ENCODE assay signal across 8 cellular contexts in the genomic region with DNA sequence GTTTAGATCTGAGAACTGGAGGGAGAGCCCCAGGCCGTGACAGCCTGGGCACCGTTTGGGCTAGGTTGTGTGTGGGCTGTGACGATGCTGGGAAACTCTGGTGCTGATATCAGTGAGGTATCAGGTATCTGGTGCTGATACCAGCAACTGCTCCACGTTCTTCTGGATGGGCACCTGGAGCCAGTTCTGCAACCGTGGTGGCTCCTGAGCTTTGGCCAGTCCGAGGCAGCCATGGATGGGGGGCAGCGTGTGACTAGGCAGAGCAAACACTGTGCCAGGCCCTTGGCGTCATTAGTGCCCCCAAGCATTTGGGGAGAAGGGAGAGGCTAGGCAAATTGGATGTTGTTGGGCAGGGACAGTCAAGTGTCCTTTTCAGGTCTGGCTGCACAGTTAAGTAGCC. TPM values are rescaled to one million over a fixed set of nuclear protein-coding genes. Genes with fewer than 3 reads are reported as not detected.
DNase-seq lines count a peak whose midpoint lies in the region; ATAC-seq and TF ChIP-seq lines count a peak whose summit lies in the region.

No MANE protein-coding gene starts in this region.

- H3K36me3 Mint-ChIP-seq in activated T-cell treated with anti-CD3 and anti-CD28 coated beads, Interleukin-2, amount 50 U/mL, for 24 hours (ENCODE audit: low read depth) = peaks cover 21% of the 10 kb centered on the region
- H3K36me3 Mint-ChIP-seq in activated naive CD8-positive, alpha-beta T cell treated with anti-CD3 and anti-CD28 coated beads, Interleukin-2, amount 10 ng/mL, durations not matched to agents 7 days and 5 days = no peaks in the 10 kb centered on the region

- H3K4me1 ChIP-seq in left lung (peaks cover 10 to 20% of the 10 kb centered on the region in 2 donors), tibial nerve (peaks cover 0 to 49% (median 19%) of the 10 kb centered on the region in 4 donors)

- peak overlapping the region; percentile 66 to 70 for H3K4me3 ChIP-seq in left lung
- peak overlapping the region; percentile 58 to 72 (median 62) for H3K4me3 ChIP-seq in tibial nerve

- H3K36me3 ChIP-seq in left lung (peaks cover 0 to 2% of the 10 kb centered on the region in 2 donors), tibial nerve (peaks cover 0 to 12% (median 0%) of the 10 kb centered on the region in 3 donors)

- intact Hi-C loops in left lung (cut with DNase I) = no loop called here

- peaks cover 37% of the 10 kb centered on the region for H3K4me1 Mint-ChIP-seq in activated T-cell treated with anti-CD3 and anti-CD28 coated beads, Interleukin-2, amount 50 U/mL, for 24 hours (ENCODE audit: low read depth)
- peaks cover 20% of the 10 kb centered on the region for H3K4me1 Mint-ChIP-seq in activated naive CD8-positive, alpha-beta T cell treated with anti-CD3 and anti-CD28 coated beads, Interleukin-2, amount 10 ng/mL, durations not matched to agents 7 days and 5 days

- no peak for TF ChIP-seq EP300 in tibial nerve (IDR thresholded peaks at IDR 0.05)

- peaks cover 15% of the 10 kb centered on the region for H3K9me3 Mint-ChIP-seq in activated T-cell treated with anti-CD3 and anti-CD28 coated beads, Interleukin-2, amount 50 U/mL, for 24 hours
- H3K9me3 Mint-ChIP-seq in activated naive CD8-positive, alpha-beta T cell treated with anti-CD3 and anti-CD28 coated beads, Interleukin-2, amount 10 ng/mL, durations not matched to agents 7 days and 5 days = peaks cover 7% of the 10 kb centered on the region

- H3K27ac Mint-ChIP-seq in activated T-cell treated with anti-CD3 and anti-CD28 coated beads, Interleukin-2, amount 50 U/mL, for 24 hours = peak overlapping the region; percentile 88
- H3K27ac Mint-ChIP-seq in activated naive CD8-positive, alpha-beta T cell treated with anti-CD3 and anti-CD28 coated beads, Interleukin-2, amount 10 ng/mL, durations not matched to agents 7 days and 5 days = peak overlapping the region; percentile 72

- WGBS in tibial nerve, 2 donors = 39 to 41% methylated on average over 8 of the region's 8 CpGs

- H3K4me3 Mint-ChIP-seq in activated T-cell treated with anti-CD3 and anti-CD28 coated beads, Interleukin-2, amount 50 U/mL, for 24 hours = peak overlapping the region; percentile 89
- peak overlapping the region; percentile 82 for H3K4me3 Mint-ChIP-seq in activated naive CD8-positive, alpha-beta T cell treated with anti-CD3 and anti-CD28 coated beads, Interleukin-2, amount 10 ng/mL, durations not matched to agents 7 days and 5 days

- no peak for DNase-seq in activated T-cell treated with anti-CD3 and anti-CD28 coated beads, Interleukin-2, amount 50 U/mL, for 24 hours
- no peak for DNase-seq in activated T-cell treated with anti-CD3 and anti-CD28 coated beads for 4 hours
- DNase-seq in activated naive CD8-positive, alpha-beta T cell treated with anti-CD3 and anti-CD28 coated beads, Interleukin-2, amount 10 ng/mL, durations not matched to agents 7 days and 5 days = no peak
- DNase-seq in left lung = peak in 1 of 2 donors; percentile 35
- DNase-seq in tibial nerve (ENCODE audit: low spot score in 2 of 2) = no peak
- no peak for DNase-seq in stimulated activated CD4-positive, alpha-beta T cell treated with anti-CD3 and anti-CD28 coated beads, Interleukin-2, amount 100 ng/mL, for 24 hours
- DNase-seq in activated gamma-delta T cell (lab: John Stamatoyannopoulos, UW) = no peak
- DNase-seq in NCI-H82 (lab: John Stamatoyannopoulos, UW) = no peak

- H3K27ac ChIP-seq in left lung = no peak overlapping the region
- H3K27ac ChIP-seq in tibial nerve = peak overlapping the region; percentile 47 to 91 (median 82)

- no peaks in the 10 kb centered on the region for H3K27me3 Mint-ChIP-seq in activated T-cell treated with anti-CD3 and anti-CD28 coated beads, Interleukin-2, amount 50 U/mL, for 24 hours
- H3K27me3 Mint-ChIP-seq in activated naive CD8-positive, alpha-beta T cell treated with anti-CD3 and anti-CD28 coated beads, Interleukin-2, amount 10 ng/mL, durations not matched to agents 7 days and 5 days = no peaks in the 10 kb centered on the region

- ATAC-seq in activated naive CD8-positive, alpha-beta T cell treated with anti-CD3 and anti-CD28 coated beads, Interleukin-2, amount 10 ng/mL, durations not matched to agents 7 days and 5 days (ENCODE audit: low read depth) = no peak
- no peak for ATAC-seq in left lung

- peaks cover 0 to 17% of the 10 kb centered on the region in 2 donors for H3K9me3 ChIP-seq in left lung
- H3K9me3 ChIP-seq in tibial nerve = peaks cover 0 to 15% (median 4%) of the 10 kb centered on the region in 4 donors

- TF ChIP-seq POLR2A in tibial nerve (IDR thresholded peaks at IDR 0.05) = no peak

- POLR2A ChIA-PET in activated naive CD8-positive, alpha-beta T cell treated with anti-CD3 and anti-CD28 coated beads, Interleukin-2, amount 10 ng/mL, durations not matched to agents 7 days and 5 days (lab: Charles Lee) = interaction anchor here (1.1 kb wide), 1 partner anchor 56 kb away, joined by 3 read pairs; no protein-coding TSS in a partner anchor

- H3K27me3 ChIP-seq in left lung = peaks cover 0 to 9% of the 10 kb centered on the region in 2 donors
- H3K27me3 ChIP-seq in tibial nerve = no peaks in the 10 kb centered on the region

- no peak for TF ChIP-seq CTCF in left lung (IDR thresholded peaks at IDR 0.05)
- TF ChIP-seq CTCF in tibial nerve (IDR thresholded peaks at IDR 0.05) = no peak

RNA-seq across cellular contexts. Expression of a gene that starts 57.9 kb away (rescaled TPM):
- total RNA-seq in activated naive CD8-positive, alpha-beta T cell treated with anti-CD3 and anti-CD28 coated beads, Interleukin-2, amount 10 ng/mL, durations not matched to agents 7 days and 5 days = 1 to 10 TPM in 1 of 2 experiments, under 1 TPM in 1; 0.83 to 1.0 TPM
- total RNA-seq in left lung = 10 to 100 TPM; 20.8 to 36.9 TPM
- 10 to 100 TPM in 1 of 4 donors, 1 to 10 TPM in 3; 3.3 to 15.9 (median 5.5) TPM for total RNA-seq in tibial nerve

Comparison
In these comparisons a context has a peak if more than half of its experiments do, and no peak if none do; other contexts are left out.
1. H3K27ac ChIP-seq: peak in tibial nerve (4 of 4); none in left lung (0 of 2).